In genomic region chrX:1452497-1453389, GRCh38 we compare ENCODE assay signal across 8 cellular contexts. TPM values are rescaled to one million over a fixed set of nuclear protein-coding genes. Genes with fewer than 3 reads are reported as not detected.
A peak's percentile ranks its signal among the peaks of the same experiment; 100 is the strongest.
DNase-seq lines count a peak whose midpoint lies in the region; ATAC-seq and TF ChIP-seq lines count a peak whose summit lies in the region.

ASMTL (minus strand) TSS chrX:1452909; CDS start chrX:1452840, 69 bp downstream.

- no peaks in the 10 kb centered on the region for H3K9me1 ChIP-seq in IMR-90 (ENCODE audit: insufficient read depth, low read length)

- no peaks in the 10 kb centered on the region for H4K20me1 ChIP-seq in IMR-90 (ENCODE audit: insufficient read depth, low read length)

- H3K18ac ChIP-seq in IMR-90 (ENCODE audit: low read depth, low read length): no peak within 1 kb of the TSS

- peak; percentile 100 for DNase-seq in CD4-positive, alpha-beta T cell
- DNase-seq in IMR-90: peak; percentile 99
- peak; percentile 100 for DNase-seq in activated CD8-positive, alpha-beta memory T cell treated with anti-CD3 and anti-CD28 coated beads, Interleukin-2, amount 50 U/mL, for 4 hours
- peak; percentile 99 to 100 (median 100) for DNase-seq in naive thymus-derived CD4-positive, alpha-beta T cell
- peak; percentile 100 for DNase-seq in stimulated activated naive CD8-positive, alpha-beta T cell treated with anti-CD3 and anti-CD28 coated beads, Interleukin-15, Interleukin-2, amounts not matched to agents 100 U/mL and 50 U/mL, for 24 hours
- no peak for DNase-seq in effector CD8-positive, alpha-beta T cell (lab: John Stamatoyannopoulos, UW)

- H4K91ac ChIP-seq in IMR-90 (ENCODE audit: insufficient read depth, low read depth, low read length): no peak within 1 kb of the TSS

- H4K8ac ChIP-seq in IMR-90 (ENCODE audit: low read depth in 2 of 2, low read length in 2 of 2): no peak within 1 kb of the TSS

- peak within 1 kb of the TSS; percentile 67 for H3K9ac ChIP-seq in IMR-90 (ENCODE audit: low read depth, low read length)

- H3K4me3 Mint-ChIP-seq in CD4-positive, alpha-beta T cell: peak within 1 kb of the TSS; percentile 92
- peak within 1 kb of the TSS; percentile 76 to 93 (median 88) for H3K4me3 Mint-ChIP-seq in naive thymus-derived CD4-positive, alpha-beta T cell

- intact Hi-C loops in CD4-positive, alpha-beta T cell (cut with DNase I, micrococcal nuclease): loop anchor here (2.0 to 5.0 kb wide), 6 partner anchors 60 to 1240 kb away; partner anchors contain the start of genes CD99 (in 1 of the 2) and SLC25A6 (in 1 of the 2)
- intact Hi-C loops in IMR-90 (cut with micrococcal nuclease): loop anchor here (5.0 to 10.0 kb wide), 3 partner anchors 195 to 1362 kb away; no protein-coding TSS in a partner anchor
- intact Hi-C loops in naive thymus-derived CD4-positive, alpha-beta T cell (cut with micrococcal nuclease): loop anchor here (1.0 to 5.0 kb wide), 17 partner anchors 11 to 1239 kb away; partner anchors contain the start of genes AKAP17A (in 2 of the 2), CD99 (in 2 of the 2), GTPBP6 (in 2 of the 2) and SLC25A6 (in 2 of the 2)

- H3K14ac ChIP-seq in IMR-90 (replicated peaks; ENCODE audit: low read depth, low read length): no peak within 1 kb of the TSS

- H3K36me3 ChIP-seq in IMR-90 (ENCODE audit: control insufficient read depth, insufficient read depth, low read length): peaks cover 3% of the 10 kb centered on the region
- peaks cover 0 to 4% (median 0%) of the 10 kb centered on the region in 3 experiments for H3K36me3 ChIP-seq in naive thymus-derived CD4-positive, alpha-beta T cell (ENCODE audit: control insufficient read depth in 2 of 3, insufficient read depth in 3 of 3, low read length in 3 of 3)

- H3K27me3 Mint-ChIP-seq in CD4-positive, alpha-beta T cell: no peaks in the 10 kb centered on the region
- peaks cover 0 to 2% (median 0%) of the 10 kb centered on the region in 5 donors for H3K27me3 Mint-ChIP-seq in naive thymus-derived CD4-positive, alpha-beta T cell

- no peak within 1 kb of the TSS for H4K5ac ChIP-seq in IMR-90 (ENCODE audit: low read depth, low read length)

- no peak within 1 kb of the TSS; the same call in none of the 2 replicates for H3K4ac ChIP-seq in IMR-90 (ENCODE audit: low read depth, low read length)

- TF ChIP-seq CTCF in CD4-positive, alpha-beta T cell (IDR thresholded peaks at IDR 0.05): no peak
- TF ChIP-seq CTCF in IMR-90 (conservative IDR thresholded peaks at IDR 0.05; ENCODE audit: low read depth, low read length): no peak

- CTCF ChIA-PET in CD4-positive, alpha-beta T cell (lab: Charles Lee): no interaction called here
- CTCF ChIA-PET in IMR-90 (lab: Yijun Ruan, JAX): no interaction called here
- CTCF ChIA-PET in naive thymus-derived CD4-positive, alpha-beta T cell (lab: Charles Lee): no interaction called here

- dilution Hi-C loops in IMR-90 (cut with HindIII; ENCODE audit: low sequenced_read_pairs, unreplicated experiment): no loop called here

- WGBS in IMR-90 (ENCODE audit: extremely low coverage in 2 of 2, insufficient read length in 1 of 2), 2 experiments: 0% methylated on average over 16 of the region's 76 CpGs; no CpG with 5 or more reads in 1 of the 2 experiments

- in situ Hi-C loops in IMR-90 (cut with MboI; ENCODE audit: low sequenced_read_pairs): loop anchor here (10.0 to 25.0 kb wide), 3 partner anchors 135 to 1360 kb away; partner anchors contain the start of gene AKAP17A

- peak within 1 kb of the TSS; percentile 83 for H3K27ac Mint-ChIP-seq in CD4-positive, alpha-beta T cell
- peak within 1 kb of the TSS; percentile 81 to 99 (median 95) for H3K27ac Mint-ChIP-seq in naive thymus-derived CD4-positive, alpha-beta T cell

- no peaks in the 10 kb centered on the region for H3K27me3 ChIP-seq in CD4-positive, alpha-beta T cell (ENCODE audit: control insufficient read depth, insufficient read depth, low read length)
- no peaks in the 10 kb centered on the region for H3K27me3 ChIP-seq in IMR-90 (ENCODE audit: control insufficient read depth, insufficient read depth, low read length)
- no peaks in the 10 kb centered on the region for H3K27me3 ChIP-seq in naive thymus-derived CD4-positive, alpha-beta T cell (ENCODE audit: control insufficient read depth in 2 of 2, insufficient read depth in 2 of 2, low read length in 2 of 2)

- peaks cover 32% of the 10 kb centered on the region for H3K36me3 Mint-ChIP-seq in CD4-positive, alpha-beta T cell (ENCODE audit: low read depth)
- peaks cover 8 to 26% (median 16%) of the 10 kb centered on the region in 5 donors for H3K36me3 Mint-ChIP-seq in naive thymus-derived CD4-positive, alpha-beta T cell

- POLR2A ChIA-PET in CD4-positive, alpha-beta T cell (lab: Charles Lee): no interaction called here
- POLR2A ChIA-PET in IMR-90 (lab: Charles Lee; ENCODE audit: unreplicated experiment): no interaction called here
- POLR2A ChIA-PET in naive thymus-derived CD4-positive, alpha-beta T cell (lab: Charles Lee): no interaction called here

- peaks cover 14% of the 10 kb centered on the region for H3K9me3 Mint-ChIP-seq in CD4-positive, alpha-beta T cell
- H3K9me3 Mint-ChIP-seq in naive thymus-derived CD4-positive, alpha-beta T cell: peaks cover 0 to 23% (median 12%) of the 10 kb centered on the region in 11 donors

- no peak within 1 kb of the TSS; the same call in 1 of the 2 replicates for H2AK5ac ChIP-seq in IMR-90 (ENCODE audit: low read depth, low read length)

- no peak within 1 kb of the TSS for H2BK20ac ChIP-seq in IMR-90 (ENCODE audit: low read depth, low read length)

- no peaks in the 10 kb centered on the region for H3K9me3 ChIP-seq in CD4-positive, alpha-beta T cell (ENCODE audit: control insufficient read depth, low read length)
- no peaks in the 10 kb centered on the region for H3K9me3 ChIP-seq in IMR-90 (ENCODE audit: control insufficient read depth, insufficient read depth, low read length)
- H3K9me3 ChIP-seq in naive thymus-derived CD4-positive, alpha-beta T cell (ENCODE audit: control insufficient read depth in 2 of 3, low read length in 3 of 3): peaks cover 0 to 4% (median 0%) of the 10 kb centered on the region in 3 experiments

- peak within 1 kb of the TSS; percentile 98 for H2AFZ ChIP-seq in IMR-90 (replicated peaks; ENCODE audit: low read length, poor library complexity)

- peaks cover 27% of the 10 kb centered on the region for H3K4me1 Mint-ChIP-seq in CD4-positive, alpha-beta T cell (ENCODE audit: low read depth)
- peaks cover 7 to 37% (median 26%) of the 10 kb centered on the region in 7 donors for H3K4me1 Mint-ChIP-seq in naive thymus-derived CD4-positive, alpha-beta T cell

- peak; percentile 73 for ATAC-seq in CD4-positive, alpha-beta T cell (ENCODE audit: poor library complexity)
- ATAC-seq in GM21447 (IDR thresholded peaks at IDR 0.05; ENCODE audit: unreplicated experiment): peak; percentile 58
- ATAC-seq in IMR-90 (ENCODE audit: low read depth): peak; percentile 94
- peak; percentile 97 for ATAC-seq in esophagus mucosa
- ATAC-seq in naive thymus-derived CD4-positive, alpha-beta T cell: peak; percentile 91
- peak; percentile 88 for ATAC-seq in stimulated activated naive CD8-positive, alpha-beta T cell treated with anti-CD3 and anti-CD28 coated beads, Interleukin-15, Interleukin-2, amounts not matched to agents 100 U/mL and 50 U/mL, for 24 hours

- H3K27ac ChIP-seq in CD4-positive, alpha-beta T cell (ENCODE audit: low read depth, low read length): peak within 1 kb of the TSS; percentile 94
- H3K27ac ChIP-seq in IMR-90 (ENCODE audit: insufficient read depth, low read length): peak within 1 kb of the TSS; percentile 63
- peak within 1 kb of the TSS; percentile 99 for H3K27ac ChIP-seq in naive thymus-derived CD4-positive, alpha-beta T cell (ENCODE audit: low read depth, low read length)

- no peak within 1 kb of the TSS for H2BK15ac ChIP-seq in IMR-90 (ENCODE audit: low read depth, low read length)

- no TSS peak for BruUV-seq in IMR-90 (replicated peaks; lab: Mats Ljungman, UMichigan)

- peak within 1 kb of the TSS; percentile 66 for H3K4me2 ChIP-seq in IMR-90 (ENCODE audit: low read depth, low read length)

- peak; percentile 94 for TF ChIP-seq POLR2A in IMR-90 (IDR thresholded peaks at IDR 0.05; ENCODE audit: low read depth, low read length)

- peaks cover 18 to 33% of the 10 kb centered on the region in 2 experiments for H3K79me1 ChIP-seq in IMR-90 (ENCODE audit: low read depth in 1 of 2, low read length in 2 of 2)

- no peak within 1 kb of the TSS for H3K56ac ChIP-seq in IMR-90 (ENCODE audit: extremely low read depth, insufficient read depth, low read length)

- H3K4me1 ChIP-seq in IMR-90 (ENCODE audit: control insufficient read depth, insufficient read depth, low read length): no peaks in the 10 kb centered on the region; the same call in 1 of the 2 replicates
- H3K4me1 ChIP-seq in naive thymus-derived CD4-positive, alpha-beta T cell (ENCODE audit: control insufficient read depth in 2 of 2, insufficient read depth in 2 of 2, low read length in 2 of 2): peaks cover 24 to 41% of the 10 kb centered on the region in 2 donors

- H2BK5ac ChIP-seq in IMR-90 (ENCODE audit: low read depth, low read length, poor library complexity, severe bottlenecking): peak within 1 kb of the TSS; percentile 42

- no peak within 1 kb of the TSS for H2BK120ac ChIP-seq in IMR-90 (ENCODE audit: low read depth, low read length)

- H3K23ac ChIP-seq in IMR-90 (ENCODE audit: low read depth, low read length): peak within 1 kb of the TSS; percentile 31; the same call in 1 of the 2 replicates

- no peak for TF ChIP-seq RAD21 in IMR-90 (IDR thresholded peaks at IDR 0.05; ENCODE audit: low read length)

- H3K4me3 ChIP-seq in IMR-90 (ENCODE audit: insufficient read depth, low read depth, low read length): peak within 1 kb of the TSS; percentile 76
- peak within 1 kb of the TSS; percentile 91 for H3K4me3 ChIP-seq in naive thymus-derived CD4-positive, alpha-beta T cell (ENCODE audit: low read length)

- H2AK9ac ChIP-seq in IMR-90 (replicated peaks; ENCODE audit: low read depth, low read length, poor library complexity): peak within 1 kb of the TSS; percentile 83

TF ChIP-seq in IMR-90, 13 proteins besides CTCF, POLR2A, EP300 and RAD21 (continues in another document):
- TF ChIP-seq ELK1 (IDR thresholded peaks at IDR 0.05; ENCODE audit: borderline replicate concordance, low read depth, low read length): no peak

RNA-seq across cellular contexts. Expression of gene ASMTL, which starts in this region (rescaled TPM):
- total RNA-seq in CD4-positive, alpha-beta T cell: 10 to 100 TPM; 34.6 to 39.3 TPM
- total RNA-seq in IMR-90 (2012; rRNA removed) (13.1 and 13.4 TPM in 2 replicates), esophagus mucosa (8.1 TPM)
- 33.4 and 34.6 TPM in 2 replicates for polyA plus RNA-seq in IMR-90 (2012; rRNA removed)
- 35.4 and 37.5 TPM in 2 replicates for polyA plus RNA-seq in IMR-90 (2012; cell fraction: cytosol; rRNA removed)
- polyA plus RNA-seq in IMR-90 (2012; cell fraction: nucleus; rRNA removed; ENCODE audit: low replicate concordance): 26.1 and 39.1 TPM in 2 replicates
- total RNA-seq in naive thymus-derived CD4-positive, alpha-beta T cell: 10 to 100 TPM; 30.9 to 50.0 (median 41.7) TPM
- 10 to 100 TPM; 41.0 to 46.0 TPM for polyA plus RNA-seq in naive thymus-derived CD4-positive, alpha-beta T cell
